Comparison of ENCODE assay signal across 23 cellular contexts in genomic region chr20:11935754-11936551, GRCh38. TPM values are rescaled to one million over a fixed set of nuclear protein-coding genes. Genes with fewer than 3 reads are reported as not detected.
DNase-seq lines count a peak whose midpoint lies in the region; ATAC-seq, FAIRE-seq and TF ChIP-seq lines count a peak whose summit lies in the region.
"Had no signal": no experiment of that assay in that cellular context is flagged by ENCODE, and none has a peak within 500 bp of the region (broad histone marks: within the 10 kb centered on the region; RNA-seq: fewer than 3 reads in every experiment).

No MANE protein-coding gene starts in this region.

- H3K4me3 Mint-ChIP-seq in progenitor cell of endocrine pancreas (ENCODE audit: low read depth) = no peak overlapping the region
- H3K4me3 Mint-ChIP-seq: activated B cell treated with CpG ODN at 0.5 μM for 24 hours; activated naive CD8-positive, alpha-beta T cell treated with anti-CD3 and anti-CD28 coated beads, Interleukin-2, amount 10 ng/mL, durations not matched to agents 7 days and 5 days; activated T-helper 1 cell treated with anti-CD3 and anti-CD28 coated beads, Interleukin-12 subunit alpha, Interleukin-12 subunit beta, Interleukin-2, Interleukin-4 antibody, amounts not matched to agents 30 ng/mL and 10 ng/mL and 1 ng/mL, durations not matched to agents 14 hours and 24 hours and 36 hours; brain; dendritic cell treated with granulocyte-macrophage colony-stimulating factor and Interleukin-4, amounts not matched to agents 40 ng/mL and 50 ng/mL, for 4 days; T-helper 17 cell had no signal

- no peaks in the 10 kb centered on the region for H3K9me3 ChIP-seq in small intestine (ENCODE audit: control insufficient read depth, low read depth)
- H3K9me3 ChIP-seq in upper lobe of left lung = no peaks in the 10 kb centered on the region
- H3K9me3 ChIP-seq: BLaER1 treated with 17β-estradiol and CSF1 and Interleukin-3, amounts not matched to agents 10 nM and 100 nM; right atrium auricular region; SJCRH30; transverse colon had no signal

- H3K36me3 ChIP-seq in small intestine (ENCODE audit: control insufficient read depth in 2 of 2, insufficient read depth in 2 of 2, low read length in 2 of 2) (no peaks in the 10 kb centered on the region), upper lobe of left lung (no peaks in the 10 kb centered on the region)
- H3K36me3 ChIP-seq: right atrium auricular region, SJCRH30, transverse colon had no signal

- no peak for TF ChIP-seq POLR2A in upper lobe of left lung (IDR thresholded peaks at IDR 0.05)

- peaks cover 5% of the 10 kb centered on the region for H3K36me3 Mint-ChIP-seq in progenitor cell of endocrine pancreas (ENCODE audit: insufficient read depth)
- H3K36me3 Mint-ChIP-seq: activated naive CD8-positive, alpha-beta T cell treated with anti-CD3 and anti-CD28 coated beads, Interleukin-2, amount 10 ng/mL, durations not matched to agents 7 days and 5 days had no signal

- no peaks in the 10 kb centered on the region for H3K27me3 Mint-ChIP-seq in progenitor cell of endocrine pancreas
- H3K27me3 Mint-ChIP-seq: activated B cell treated with CpG ODN at 0.5 μM for 24 hours; activated naive CD8-positive, alpha-beta T cell treated with anti-CD3 and anti-CD28 coated beads, Interleukin-2, amount 10 ng/mL, durations not matched to agents 7 days and 5 days; dendritic cell treated with granulocyte-macrophage colony-stimulating factor and Interleukin-4, amounts not matched to agents 40 ng/mL and 50 ng/mL, for 4 days; T-helper 17 cell had no signal

- WGBS in small intestine, 3 donors = 67 to 76% (median 75%) methylated on average over 12 of the region's 12 CpGs
- 74 to 82% methylated on average over 9 to 12 of the region's 12 CpGs for WGBS in upper lobe of left lung, 2 donors

- no peak for FAIRE-seq in small intestine (lab: Jason Lieb, UNC)

- peak; percentile 43 for DNase-seq in NCI-H2171 treated with DMSO at 0.1 percent for 48 hours (lab: John Stamatoyannopoulos, UW)
- DNase-seq in NCI-H2171 (lab: John Stamatoyannopoulos, UW) = no peak
- peak; percentile 98 for DNase-seq in NCI-H2081 treated with DMSO at 0.1 percent for 48 hours (lab: John Stamatoyannopoulos, UW)
- DNase-seq in SHP77 treated with DMSO at 0.1 percent for 48 hours (lab: John Stamatoyannopoulos, UW) = peak; percentile 99
- no peak for DNase-seq in progenitor cell of endocrine pancreas (ENCODE audit: low spot score, unreplicated experiment)
- no peak for DNase-seq in small intestine
- DNase-seq in upper lobe of left lung = no peak
- DNase-seq: activated B cell treated with CpG ODN at 0.5 μM for 24 hours; activated CD8-positive, alpha-beta memory T cell treated with anti-CD3 and anti-CD28 coated beads for 24 hours; activated naive CD8-positive, alpha-beta T cell treated with anti-CD3 and anti-CD28 coated beads, Interleukin-2, amount 10 ng/mL, durations not matched to agents 7 days and 5 days; DMS 273 treated with DMSO at 0.1 percent for 48 hours; foreskin keratinocyte; left cardiac atrium; stimulated activated naive CD4-positive, alpha-beta T cell treated with Interleukin-2 at 50 U/mL for 16 hours; T-helper 17 cell; transverse colon had no signal

- H3K27ac ChIP-seq in small intestine (ENCODE audit: low read depth in 1 of 2, low read length in 1 of 2) (no peak overlapping the region), upper lobe of left lung (no peak overlapping the region)
- H3K27ac ChIP-seq: BLaER1 treated with 17β-estradiol and CSF1 and Interleukin-3, amounts not matched to agents 10 nM and 100 nM; foreskin keratinocyte; right atrium auricular region; SJCRH30; transverse colon had no signal

- H3K27me3 ChIP-seq in small intestine (ENCODE audit: control insufficient read depth in 2 of 2, insufficient read depth in 2 of 2, low read length in 2 of 2) = no peaks in the 10 kb centered on the region
- H3K27me3 ChIP-seq in upper lobe of left lung = no peaks in the 10 kb centered on the region
- H3K27me3 ChIP-seq: BLaER1 treated with 17β-estradiol and CSF1 and Interleukin-3, amounts not matched to agents 10 nM and 100 nM; foreskin keratinocyte; right atrium auricular region; SJCRH30; transverse colon had no signal

- H3K9me3 Mint-ChIP-seq in progenitor cell of endocrine pancreas (ENCODE audit: low read depth) = no peaks in the 10 kb centered on the region
- H3K9me3 Mint-ChIP-seq: activated B cell treated with CpG ODN at 0.5 μM for 24 hours; activated naive CD8-positive, alpha-beta T cell treated with anti-CD3 and anti-CD28 coated beads, Interleukin-2, amount 10 ng/mL, durations not matched to agents 7 days and 5 days; brain; dendritic cell treated with granulocyte-macrophage colony-stimulating factor and Interleukin-4, amounts not matched to agents 40 ng/mL and 50 ng/mL, for 4 days had no signal

- H3K4me3 ChIP-seq in small intestine (ENCODE audit: low read depth in 1 of 2, low read length in 2 of 2) = no peak overlapping the region
- no peak overlapping the region for H3K4me3 ChIP-seq in upper lobe of left lung
- H3K4me3 ChIP-seq: BLaER1 treated with 17β-estradiol and CSF1 and Interleukin-3, amounts not matched to agents 10 nM and 100 nM; right atrium auricular region; SJCRH30; transverse colon had no signal

- TF ChIP-seq EP300 in upper lobe of left lung (IDR thresholded peaks at IDR 0.05) = no peak

- no peaks in the 10 kb centered on the region for H3K4me1 ChIP-seq in small intestine (ENCODE audit: control insufficient read depth in 2 of 2, insufficient read depth in 1 of 2, low read depth in 1 of 2, low read length in 1 of 2)
- no peaks in the 10 kb centered on the region for H3K4me1 ChIP-seq in upper lobe of left lung
- H3K4me1 ChIP-seq: foreskin keratinocyte, right atrium auricular region, SJCRH30 had no signal

- peak overlapping the region; percentile 75 for H3K27ac Mint-ChIP-seq in progenitor cell of endocrine pancreas
- H3K27ac Mint-ChIP-seq: activated B cell treated with CpG ODN at 0.5 μM for 24 hours; activated naive CD8-positive, alpha-beta T cell treated with anti-CD3 and anti-CD28 coated beads, Interleukin-2, amount 10 ng/mL, durations not matched to agents 7 days and 5 days; activated T-helper 1 cell treated with anti-CD3 and anti-CD28 coated beads, Interleukin-12 subunit alpha, Interleukin-12 subunit beta, Interleukin-2, Interleukin-4 antibody, amounts not matched to agents 30 ng/mL and 10 ng/mL and 1 ng/mL, durations not matched to agents 14 hours and 24 hours and 36 hours; dendritic cell treated with granulocyte-macrophage colony-stimulating factor and Interleukin-4, amounts not matched to agents 40 ng/mL and 50 ng/mL, for 4 days; T-helper 17 cell had no signal

- ATAC-seq in GM21390 (IDR thresholded peaks at IDR 0.05; ENCODE audit: unreplicated experiment) = no peak
- no peak for ATAC-seq in upper lobe of left lung (ENCODE audit: low FRiP score in 2 of 2)
- ATAC-seq: foreskin keratinocyte, left cardiac atrium, T-helper 17 cell had no signal

- no peak for TF ChIP-seq CTCF in progenitor cell of endocrine pancreas (IDR thresholded peaks at IDR 0.05; ENCODE audit: unreplicated experiment)
- no peak for TF ChIP-seq CTCF in upper lobe of left lung (IDR thresholded peaks at IDR 0.05)

- H3K4me1 Mint-ChIP-seq in progenitor cell of endocrine pancreas (ENCODE audit: low read depth) = peaks cover 15% of the 10 kb centered on the region
- H3K4me1 Mint-ChIP-seq: activated B cell treated with CpG ODN at 0.5 μM for 24 hours; activated naive CD8-positive, alpha-beta T cell treated with anti-CD3 and anti-CD28 coated beads, Interleukin-2, amount 10 ng/mL, durations not matched to agents 7 days and 5 days; T-helper 17 cell had no signal

RNA-seq across cellular contexts. Expression of gene BTBD3, which starts 18.3 kb away (rescaled TPM):
- 98.9 and 104 TPM in 2 replicates for total RNA-seq in progenitor cell of endocrine pancreas
- 10 to 100 TPM in 1 of 3 donors, 1 to 10 TPM in 2; 6.9 to 13.3 (median 7.6) TPM for polyA plus RNA-seq in small intestine
- total RNA-seq in upper lobe of left lung = 10 to 100 TPM; 17.9 to 47.7 (median 25.1) TPM

Comparison
In these comparisons a context has a peak if more than half of its experiments do, and no peak if none do; other contexts are left out.
1. DNase-seq: peak in NCI-H2171 treated with DMSO at 0.1 percent for 48 hours (single experiment), NCI-H2081 treated with DMSO at 0.1 percent for 48 hours (single experiment) and SHP77 treated with DMSO at 0.1 percent for 48 hours (single experiment); none in NCI-H2171 (single experiment), progenitor cell of endocrine pancreas (single experiment), small intestine (single experiment) and upper lobe of left lung (0 of 2).